Comparison of ENCODE assay signal across 9 cellular contexts in the genomic region with DNA sequence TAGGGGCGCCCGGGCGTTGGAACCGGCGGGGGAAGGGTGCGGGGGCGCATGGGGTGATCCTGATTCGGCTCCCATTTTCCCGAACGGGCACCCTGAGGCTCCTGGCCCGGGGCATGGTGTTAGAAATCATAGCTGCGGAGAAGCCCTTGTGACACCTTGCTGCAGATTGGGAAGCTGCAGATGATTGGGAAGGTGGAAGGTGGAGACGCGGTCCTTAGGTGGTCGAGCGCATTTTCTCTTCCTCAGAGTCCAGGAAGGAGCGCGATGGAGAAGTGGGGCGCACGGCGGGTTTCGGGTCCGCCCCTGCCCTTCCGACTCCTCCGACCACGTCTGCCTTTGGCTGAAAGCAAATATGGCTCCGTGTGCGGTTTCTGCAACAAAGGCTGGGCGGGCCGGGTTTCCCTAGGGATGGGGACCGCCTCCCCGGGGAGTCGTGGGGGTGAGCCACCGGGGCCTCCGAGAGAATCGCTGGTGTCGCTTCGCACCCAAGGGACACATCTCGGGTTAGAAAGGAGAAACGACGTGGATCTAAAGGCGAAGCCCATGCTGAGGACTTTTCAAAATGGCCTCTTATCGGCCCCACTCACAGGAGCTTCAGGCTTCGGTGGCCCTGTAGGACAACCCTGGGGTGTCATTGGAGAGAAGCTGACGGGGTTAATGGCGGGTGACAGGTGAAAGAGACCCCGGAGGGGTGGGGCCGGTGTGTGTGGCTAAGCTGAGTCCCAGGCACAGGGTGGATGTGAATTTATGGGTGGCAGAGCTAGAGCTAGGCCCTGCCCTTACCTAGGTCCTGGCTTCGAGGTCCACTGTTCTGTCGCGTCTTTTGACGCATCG. TPM values are rescaled to one million over a fixed set of nuclear protein-coding genes. Genes with fewer than 3 reads are reported as not detected.
DNase-seq lines count a peak whose midpoint lies in the region; ATAC-seq and TF ChIP-seq lines count a peak whose summit lies in the region.
"Had no signal": no experiment of that assay in that cellular context is flagged by ENCODE, and none has a peak within 500 bp of the region (broad histone marks: within the 10 kb centered on the region; RNA-seq: fewer than 3 reads in every experiment).

No MANE protein-coding gene starts in this region.

- peaks cover 54% of the 10 kb centered on the region for H3K4me1 ChIP-seq in mammary epithelial cell (ENCODE audit: insufficient read depth, low read length)

- peaks cover 50 to 55% of the 10 kb centered on the region in 2 donors for H3K36me3 Mint-ChIP-seq in CD14-positive monocyte
- peaks cover 34% of the 10 kb centered on the region for H3K36me3 Mint-ChIP-seq in T-helper 1 cell treated with Interleukin-12 subunit alpha and Interleukin-12 subunit beta and Interleukin-4 antibody, amounts not matched to agents 30 μg/mL and 1 μg/mL, for 36 hours (ENCODE audit: low read depth)

- H3K27ac Mint-ChIP-seq in CD14-positive monocyte = peak overlapping the region; percentile 96 to 100 (median 99)
- peak overlapping the region; percentile 93 for H3K27ac Mint-ChIP-seq in T-helper 1 cell treated with Interleukin-12 subunit alpha and Interleukin-12 subunit beta and Interleukin-4 antibody, amounts not matched to agents 30 μg/mL and 1 μg/mL, for 36 hours

- H3K9me3 Mint-ChIP-seq in CD14-positive monocyte = peaks cover 0 to 18% (median 9%) of the 10 kb centered on the region in 7 donors
- no peaks in the 10 kb centered on the region for H3K9me3 Mint-ChIP-seq in T-helper 1 cell treated with Interleukin-12 subunit alpha and Interleukin-12 subunit beta and Interleukin-4 antibody, amounts not matched to agents 30 μg/mL and 1 μg/mL, for 36 hours

- no peaks in the 10 kb centered on the region for H3K27me3 ChIP-seq in mammary epithelial cell (ENCODE audit: insufficient read depth, low read length)

- peak overlapping the region; percentile 64 to 92 (median 69) for H3K4me3 ChIP-seq in mammary epithelial cell (replicated peaks in 1 of 3; ENCODE audit: insufficient read depth in 1 of 3, low read depth in 2 of 3, low read length in 3 of 3)

- intact Hi-C loops in CD14-positive monocyte (cut with micrococcal nuclease) (loop anchor here (1.0 to 5.0 kb wide), 2 partner anchors 57 to 584 kb away; no protein-coding TSS in a partner anchor), mammary epithelial cell (cut with micrococcal nuclease) (loop anchor here (1.0 kb wide), 1 partner anchor 86 kb away; no protein-coding TSS in a partner anchor), left colon (cut with DNase I, micrococcal nuclease) (loop anchor here in 1 of 2 donors (10.0 kb wide), 1 partner anchor 173 kb away; a partner anchor contains a TSS)

- dilution Hi-C loops in mammary epithelial cell (cut with HindIII; ENCODE audit: low sequenced_read_pairs) = no loop called here

- peak overlapping the region; percentile 94 for H3K27ac ChIP-seq in mammary epithelial cell (ENCODE audit: insufficient read depth, low read depth, low read length)

- peaks cover 0 to 41% (median 0%) of the 10 kb centered on the region in 3 donors for H3K27me3 Mint-ChIP-seq in CD14-positive monocyte (ENCODE audit: low read depth in 3 of 3)
- H3K27me3 Mint-ChIP-seq in T-helper 1 cell treated with Interleukin-12 subunit alpha and Interleukin-12 subunit beta and Interleukin-4 antibody, amounts not matched to agents 30 μg/mL and 1 μg/mL, for 36 hours (ENCODE audit: low read depth) = no peaks in the 10 kb centered on the region

- no peaks in the 10 kb centered on the region for H3K9me3 ChIP-seq in mammary epithelial cell (replicated peaks; ENCODE audit: insufficient read depth, low read length)

- CTCF ChIA-PET in mammary epithelial cell (lab: Charles Lee; ENCODE audit: low non-redundant PET) = no interaction called here

- H3K4me2 ChIP-seq in mammary epithelial cell (ENCODE audit: insufficient read depth, low read depth, low read length) = peak overlapping the region; percentile 98

- H3K36me3 ChIP-seq in mammary epithelial cell (ENCODE audit: insufficient read depth, low read length) = peaks cover 13% of the 10 kb centered on the region

- 19% methylated on average over 13 of the region's 53 CpGs for WGBS in mammary epithelial cell (ENCODE audit: low coverage, missing lambda C conversion rate)

- H3K4me1 Mint-ChIP-seq in CD14-positive monocyte = peaks cover 60% of the 10 kb centered on the region
- peaks cover 61% of the 10 kb centered on the region for H3K4me1 Mint-ChIP-seq in T-helper 1 cell treated with Interleukin-12 subunit alpha and Interleukin-12 subunit beta and Interleukin-4 antibody, amounts not matched to agents 30 μg/mL and 1 μg/mL, for 36 hours (ENCODE audit: low read depth)

- in situ Hi-C loops in mammary epithelial cell (cut with MboI; ENCODE audit: low sequenced_read_pairs in 2 of 2) = no loop called here

- TSS peak; percentile 7 for BruUV-seq in mammary epithelial cell (replicated peaks; lab: Mats Ljungman, UMichigan)

- TF ChIP-seq CTCF in CD14-positive monocyte (IDR thresholded peaks at IDR 0.05) (no peak), mammary epithelial cell (conservative IDR thresholded peaks at IDR 0.05 in 1 of 2, IDR thresholded peaks at IDR 0.05 in 1 of 2; ENCODE audit: extremely low read depth in 1 of 2, insufficient read depth in 1 of 2, low read depth in 1 of 2, low read length in 2 of 2) (no peak)

- H3K9ac ChIP-seq in mammary epithelial cell (ENCODE audit: insufficient read depth, low read length) = peak overlapping the region; percentile 90

- DNase-seq in CD14-positive monocyte (ENCODE audit: low spot score) = no peak
- peak; percentile 88 for DNase-seq in KG1 (lab: John Stamatoyannopoulos, UW)
- DNase-seq in mammary epithelial cell = peak; percentile 53
- peak; percentile 44 to 70 for DNase-seq in left colon
- peak; percentile 39 for DNase-seq in stimulated activated CD4-positive, alpha-beta T cell treated with anti-CD3 and anti-CD28 coated beads, Interleukin-1b, Interleukin-23, amount 100 ng/mL, for 48 hours
- no peak for DNase-seq in pons (ENCODE audit: low spot score)

- peak overlapping the region; percentile 95 to 97 for H3K4me3 Mint-ChIP-seq in CD14-positive monocyte
- peak overlapping the region; percentile 92 for H3K4me3 Mint-ChIP-seq in T-helper 1 cell treated with Interleukin-12 subunit alpha and Interleukin-12 subunit beta and Interleukin-4 antibody, amounts not matched to agents 30 μg/mL and 1 μg/mL, for 36 hours

- H3K79me2 ChIP-seq in mammary epithelial cell (ENCODE audit: insufficient read depth, low read length) = peaks cover 43% of the 10 kb centered on the region

- peak; percentile 27 for ATAC-seq in GM19455 (IDR thresholded peaks at IDR 0.05; ENCODE audit: unreplicated experiment)
- peak; percentile 19 for ATAC-seq in left colon

- H2AFZ ChIP-seq in mammary epithelial cell (ENCODE audit: low read depth, low read length) = peak overlapping the region; percentile 78

- H4K20me1 ChIP-seq in mammary epithelial cell (ENCODE audit: insufficient read depth, low read length) = peaks cover 12% of the 10 kb centered on the region

RNA-seq across cellular contexts. Expression of a gene that starts 0.7 kb away (rescaled TPM):
- over 10,000 TPM in 1 of 2 donors, 1,000 to 10,000 TPM in 1; 8,968 to 11,239 TPM for polyA plus RNA-seq in CD14-positive monocyte
- 1,000 to 10,000 TPM; 2,122 to 4,396 TPM for total RNA-seq in mammary epithelial cell
- 3,424 TPM for polyA plus RNA-seq in mammary epithelial cell
- 11,932 TPM for polyA minus RNA-seq in mammary epithelial cell
- 1,000 to 10,000 TPM; 4,322 to 5,591 TPM for total RNA-seq in left colon

RNA-seq across cellular contexts. Expression of a gene that starts 18.0 kb away (rescaled TPM):
- polyA plus RNA-seq in CD14-positive monocyte (1 to 10 TPM; 5.9 to 7.4 TPM), mammary epithelial cell (0.14 TPM)
- total RNA-seq in mammary epithelial cell (under 1 TPM; 0.24 to 0.67 TPM), left colon (1 to 10 TPM in 1 of 2 donors, under 1 TPM in 1; 0.64 to 1.6 TPM)
- 0.26 TPM for polyA minus RNA-seq in mammary epithelial cell
- total RNA-seq: HT1080 had no signal

RNA-seq across cellular contexts. Expression of a gene that starts 50.8 kb away (rescaled TPM):
- polyA plus RNA-seq in CD14-positive monocyte (not detected), mammary epithelial cell (1.00 TPM)
- total RNA-seq in mammary epithelial cell (1 to 10 TPM; 1.4 to 2.3 TPM), left colon (1 to 10 TPM; 3.1 to 7.0 TPM)
- polyA minus RNA-seq in mammary epithelial cell = 0.57 TPM

Comparison
In these comparisons a context has a peak if more than half of its experiments do, and no peak if none do; other contexts are left out.
1. DNase-seq: peak in KG1 (single experiment), mammary epithelial cell (single experiment), left colon (2 of 2) and stimulated activated CD4-positive, alpha-beta T cell treated with anti-CD3 and anti-CD28 coated beads, Interleukin-1b, Interleukin-23, amount 100 ng/mL, for 48 hours (single experiment); none in CD14-positive monocyte (single experiment) and pons (single experiment).